Comparison of ENCODE assay signal across 21 cellular contexts in genomic region chr3:184745526-184745925, GRCh38. TPM values are rescaled to one million over a fixed set of nuclear protein-coding genes. Genes with fewer than 3 reads are reported as not detected.
DNase-seq lines count a peak whose midpoint lies in the region; TF ChIP-seq lines count a peak whose summit lies in the region.
"Had no signal": no experiment of that assay in that cellular context is flagged by ENCODE, and none has a peak within 500 bp of the region (broad histone marks: within the 10 kb centered on the region; RNA-seq: fewer than 3 reads in every experiment).

No MANE protein-coding gene starts in this region.

- H3K4me3 Mint-ChIP-seq in activated naive CD8-positive, alpha-beta T cell treated with anti-CD3 and anti-CD28 coated beads for 36 hours: no peak overlapping the region
- H3K4me3 Mint-ChIP-seq: B cell; CD4-positive, CD25-positive, alpha-beta regulatory T cell; H9; HFFc6; IgD-negative memory B cell had no signal

- H3K36me3 Mint-ChIP-seq in activated naive CD8-positive, alpha-beta T cell treated with anti-CD3 and anti-CD28 coated beads for 36 hours: no peaks in the 10 kb centered on the region
- H3K36me3 Mint-ChIP-seq: CD4-positive, CD25-positive, alpha-beta regulatory T cell had no signal

- TF ChIP-seq POLR2A in suprapubic skin (IDR thresholded peaks at IDR 0.05): no peak

- no peaks in the 10 kb centered on the region for H3K9me3 ChIP-seq in suprapubic skin
- H3K9me3 ChIP-seq: A549 had no signal

- peaks cover 21% of the 10 kb centered on the region for H3K27me3 Mint-ChIP-seq in activated naive CD8-positive, alpha-beta T cell treated with anti-CD3 and anti-CD28 coated beads for 36 hours

- no peaks in the 10 kb centered on the region for H3K9me3 Mint-ChIP-seq in activated naive CD8-positive, alpha-beta T cell treated with anti-CD3 and anti-CD28 coated beads for 36 hours
- H3K9me3 Mint-ChIP-seq: H9, HFFc6, IgD-negative memory B cell had no signal

- DNase-seq in SHP77 treated with DMSO at 0.1 percent for 48 hours (lab: John Stamatoyannopoulos, UW): peak; percentile 1
- DNase-seq in dermis blood vessel endothelial cell: peak; percentile 6
- DNase-seq in mesenteric fat pad (ENCODE audit: low spot score): peak; percentile 18
- peak; percentile 7 to 18 for DNase-seq in suprapubic skin (ENCODE audit: low spot score in 2 of 2)
- DNase-seq in DMS 273 treated with DMSO at 0.1 percent for 48 hours (lab: John Stamatoyannopoulos, UW): no peak
- no peak for DNase-seq in activated naive CD8-positive, alpha-beta T cell treated with anti-CD3 and anti-CD28 coated beads for 36 hours
- no peak for DNase-seq in SK-N-DZ (ENCODE audit: low spot score)
- DNase-seq: CD4-positive, CD25-positive, alpha-beta regulatory T cell; DMS79; H9; HFFc6; Karpas-422; NCI-H1417 treated with DMSO at 0.1 percent for 48 hours; NCI-H187; NCI-H446; NCI-H526 treated with DMSO at 0.1 percent for 48 hours; RPMI8226; SIG-M5 had no signal

- H3K27ac ChIP-seq in suprapubic skin: no peak overlapping the region
- H3K27ac ChIP-seq: A549 had no signal

- no peaks in the 10 kb centered on the region for H3K4me1 Mint-ChIP-seq in activated naive CD8-positive, alpha-beta T cell treated with anti-CD3 and anti-CD28 coated beads for 36 hours
- H3K4me1 Mint-ChIP-seq: B cell; CD4-positive, CD25-positive, alpha-beta regulatory T cell had no signal

- 92% methylated on average over 11 of the region's 11 CpGs for WGBS in suprapubic skin

- H3K36me3 ChIP-seq in suprapubic skin: no peaks in the 10 kb centered on the region

- no peak for TF ChIP-seq CTCF in suprapubic skin (IDR thresholded peaks at IDR 0.05)

- peaks cover 30% of the 10 kb centered on the region for H3K4me1 ChIP-seq in suprapubic skin
- H3K4me1 ChIP-seq: A549 had no signal

- H3K4me3 ChIP-seq in suprapubic skin: no peak overlapping the region
- H3K4me3 ChIP-seq: A549 had no signal

- H3K27me3 ChIP-seq in suprapubic skin: no peaks in the 10 kb centered on the region

- no peak overlapping the region for H3K27ac Mint-ChIP-seq in activated naive CD8-positive, alpha-beta T cell treated with anti-CD3 and anti-CD28 coated beads for 36 hours
- H3K27ac Mint-ChIP-seq: B cell, HFFc6, IgD-negative memory B cell had no signal

- TF ChIP-seq EP300 in suprapubic skin (IDR thresholded peaks at IDR 0.05): no peak

RNA-seq across cellular contexts. Expression of gene MAGEF1, which starts 33.7 kb away (rescaled TPM):
- total RNA-seq in dermis blood vessel endothelial cell: 12.4 and 12.9 TPM in 2 replicates
- total RNA-seq in mesenteric fat pad: 18.9 TPM
- 10 to 100 TPM; 12.8 to 26.5 (median 17.7) TPM for total RNA-seq in suprapubic skin
- total RNA-seq in activated naive CD8-positive, alpha-beta T cell treated with anti-CD3 and anti-CD28 coated beads for 36 hours: 10 to 100 TPM; 22.5 to 26.9 TPM
- 143 and 154 TPM in 2 replicates for polyA plus RNA-seq in SK-N-DZ (2014; cell fraction: cytosol; rRNA removed)
- polyA plus RNA-seq in SK-N-DZ (2014; cell fraction: nucleus; rRNA removed): 65.3 and 73.3 TPM in 2 replicates

Comparison
In these comparisons a context has a peak if more than half of its experiments do, and no peak if none do; other contexts are left out.
1. DNase-seq: peak in SHP77 treated with DMSO at 0.1 percent for 48 hours (single experiment), dermis blood vessel endothelial cell (single experiment), mesenteric fat pad (single experiment) and suprapubic skin (2 of 2); none in DMS 273 treated with DMSO at 0.1 percent for 48 hours (single experiment), activated naive CD8-positive, alpha-beta T cell treated with anti-CD3 and anti-CD28 coated beads for 36 hours (single experiment) and SK-N-DZ (single experiment).